Comparison of ENCODE assay signal across 1 cellular context in genomic region chr6:148261470-148261869, GRCh38.
TF ChIP-seq lines count a peak whose summit lies in the region.

No MANE protein-coding gene starts in this region.

TF ChIP-seq in WTC11, 78 proteins besides CTCF, POLR2A, EP300 and RAD21 (continued from another document):
- TF ChIP-seq, protein P1, sequence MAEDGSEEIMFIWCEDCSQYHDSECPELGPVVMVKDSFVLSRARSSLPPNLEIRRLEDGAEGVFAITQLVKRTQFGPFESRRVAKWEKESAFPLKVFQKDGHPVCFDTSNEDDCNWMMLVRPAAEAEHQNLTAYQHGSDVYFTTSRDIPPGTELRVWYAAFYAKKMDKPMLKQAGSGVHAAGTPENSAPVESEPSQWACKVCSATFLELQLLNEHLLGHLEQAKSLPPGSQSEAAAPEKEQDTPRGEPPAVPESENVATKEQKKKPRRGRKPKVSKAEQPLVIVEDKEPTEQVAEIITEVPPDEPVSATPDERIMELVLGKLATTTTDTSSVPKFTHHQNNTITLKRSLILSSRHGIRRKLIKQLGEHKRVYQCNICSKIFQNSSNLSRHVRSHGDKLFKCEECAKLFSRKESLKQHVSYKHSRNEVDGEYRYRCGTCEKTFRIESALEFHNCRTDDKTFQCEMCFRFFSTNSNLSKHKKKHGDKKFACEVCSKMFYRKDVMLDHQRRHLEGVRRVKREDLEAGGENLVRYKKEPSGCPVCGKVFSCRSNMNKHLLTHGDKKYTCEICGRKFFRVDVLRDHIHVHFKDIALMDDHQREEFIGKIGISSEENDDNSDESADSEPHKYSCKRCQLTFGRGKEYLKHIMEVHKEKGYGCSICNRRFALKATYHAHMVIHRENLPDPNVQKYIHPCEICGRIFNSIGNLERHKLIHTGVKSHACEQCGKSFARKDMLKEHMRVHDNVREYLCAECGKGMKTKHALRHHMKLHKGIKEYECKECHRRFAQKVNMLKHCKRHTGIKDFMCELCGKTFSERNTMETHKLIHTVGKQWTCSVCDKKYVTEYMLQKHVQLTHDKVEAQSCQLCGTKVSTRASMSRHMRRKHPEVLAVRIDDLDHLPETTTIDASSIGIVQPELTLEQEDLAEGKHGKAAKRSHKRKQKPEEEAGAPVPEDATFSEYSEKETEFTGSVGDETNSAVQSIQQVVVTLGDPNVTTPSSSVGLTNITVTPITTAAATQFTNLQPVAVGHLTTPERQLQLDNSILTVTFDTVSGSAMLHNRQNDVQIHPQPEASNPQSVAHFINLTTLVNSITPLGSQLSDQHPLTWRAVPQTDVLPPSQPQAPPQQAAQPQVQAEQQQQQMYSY (CRISPR knock-in tag; IDR thresholded peaks at IDR 0.05), result no peak
- no peak for TF ChIP-seq CREM (CRISPR knock-in tag; IDR thresholded peaks at IDR 0.05)
- TF ChIP-seq EMX1 (CRISPR knock-in tag; IDR thresholded peaks at IDR 0.05), result no peak
- TF ChIP-seq SMAD4 (CRISPR knock-in tag; IDR thresholded peaks at IDR 0.05), result no peak
- TF ChIP-seq, protein P2, sequence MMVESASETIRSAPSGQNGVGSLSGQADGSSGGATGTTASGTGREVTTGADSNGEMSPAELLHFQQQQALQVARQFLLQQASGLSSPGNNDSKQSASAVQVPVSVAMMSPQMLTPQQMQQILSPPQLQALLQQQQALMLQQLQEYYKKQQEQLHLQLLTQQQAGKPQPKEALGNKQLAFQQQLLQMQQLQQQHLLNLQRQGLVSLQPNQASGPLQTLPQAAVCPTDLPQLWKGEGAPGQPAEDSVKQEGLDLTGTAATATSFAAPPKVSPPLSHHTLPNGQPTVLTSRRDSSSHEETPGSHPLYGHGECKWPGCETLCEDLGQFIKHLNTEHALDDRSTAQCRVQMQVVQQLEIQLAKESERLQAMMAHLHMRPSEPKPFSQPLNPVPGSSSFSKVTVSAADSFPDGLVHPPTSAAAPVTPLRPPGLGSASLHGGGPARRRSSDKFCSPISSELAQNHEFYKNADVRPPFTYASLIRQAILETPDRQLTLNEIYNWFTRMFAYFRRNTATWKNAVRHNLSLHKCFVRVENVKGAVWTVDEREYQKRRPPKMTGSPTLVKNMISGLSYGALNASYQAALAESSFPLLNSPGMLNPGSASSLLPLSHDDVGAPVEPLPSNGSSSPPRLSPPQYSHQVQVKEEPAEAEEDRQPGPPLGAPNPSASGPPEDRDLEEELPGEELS (CRISPR knock-in tag; IDR thresholded peaks at IDR 0.05), result no peak
- TF ChIP-seq ZNF425 (CRISPR knock-in tag; conservative IDR thresholded peaks at IDR 0.05), result no peak
- no peak for TF ChIP-seq ZNF396 (CRISPR knock-in tag; IDR thresholded peaks at IDR 0.05; ENCODE audit: borderline replicate concordance)
- no peak for TF ChIP-seq MXD4 (CRISPR knock-in tag; IDR thresholded peaks at IDR 0.05; ENCODE audit: borderline replicate concordance)
- TF ChIP-seq CREB1 (CRISPR knock-in tag; IDR thresholded peaks at IDR 0.05), result no peak
- no peak for TF ChIP-seq ZNF512 (CRISPR knock-in tag; IDR thresholded peaks at IDR 0.05; ENCODE audit: borderline replicate concordance)
- TF ChIP-seq ELF4 (CRISPR knock-in tag; IDR thresholded peaks at IDR 0.05; ENCODE audit: low read depth), result no peak
- TF ChIP-seq SP1 (CRISPR knock-in tag; conservative IDR thresholded peaks at IDR 0.05), result no peak
- TF ChIP-seq GRHL2 (CRISPR knock-in tag; IDR thresholded peaks at IDR 0.05; ENCODE audit: insufficient replicate concordance, severe bottlenecking), result no peak
- TF ChIP-seq E2F5 (CRISPR knock-in tag; IDR thresholded peaks at IDR 0.05), result no peak
